In genomic region chr11:45079567-45079942, GRCh38 we compare ENCODE assay signal across 13 cellular contexts.
DNase-seq lines count a peak whose midpoint lies in the region; ATAC-seq and TF ChIP-seq lines count a peak whose summit lies in the region.
"Had no signal": no experiment of that assay in that cellular context is flagged by ENCODE, and none has a peak within 500 bp of the region (broad histone marks: within the 10 kb centered on the region; RNA-seq: fewer than 3 reads in every experiment).

No MANE protein-coding gene starts in this region.

- H3K4me2 ChIP-seq in OCI-LY1 (ENCODE audit: low read length) (peak overlapping the region; percentile 42; the same call in 1 of the 2 replicates), PC-9 (no peak overlapping the region)

- no peak for DNase-seq in activated CD4-positive, alpha-beta T cell treated with anti-CD3 and anti-CD28 coated beads for 36 hours
- no peak for DNase-seq in activated CD4-positive, alpha-beta T cell treated with anti-CD3 and anti-CD28 coated beads, Interleukin-2, amount 10 ng/mL, durations not matched to agents 24 days and 14 days
- no peak for DNase-seq in dorsolateral prefrontal cortex
- no peak for DNase-seq in germinal center (ENCODE audit: low spot score)
- no peak for DNase-seq in CD1c-positive myeloid dendritic cell (ENCODE audit: extremely low spot score)
- DNase-seq in PC-9, result no peak
- DNase-seq: brain microvascular endothelial cell, COR-L47, MG63, NCI-H2029 treated with DMSO at 0.1 percent for 48 hours had no signal

- POLR2A ChIA-PET in activated CD4-positive, alpha-beta T cell treated with anti-CD3 and anti-CD28 coated beads for 36 hours (lab: Charles Lee), result interaction anchor here (0.7 kb wide), 2 partner anchors 21 to 133 kb away, joined by 3 read pairs; no protein-coding TSS in a partner anchor
- POLR2A ChIA-PET in PC-9 (lab: Charles Lee; ENCODE audit: unreplicated experiment), result no interaction called here

- no peaks in the 10 kb centered on the region for H3K79me2 ChIP-seq in OCI-LY1 (ENCODE audit: insufficient read depth, low read length)
- no peaks in the 10 kb centered on the region for H3K79me2 ChIP-seq in PC-9 (ENCODE audit: low read depth)

- H3K27ac ChIP-seq in OCI-LY1 (ENCODE audit: low read depth, low read length, poor library complexity, severe bottlenecking) (no peak overlapping the region), dorsolateral prefrontal cortex (peak overlapping the region in 35 of 59 donors; percentile 1 to 78 (median 48)), skin epidermis (peak overlapping the region in 15 of 21 experiments; percentile 44 to 90 (median 73)), PC-9 (no peak overlapping the region)
- H3K27ac ChIP-seq: 22Rv1, brain microvascular endothelial cell had no signal

- H3K9ac ChIP-seq in OCI-LY1 (ENCODE audit: low read length), result no peak overlapping the region

- no peaks in the 10 kb centered on the region for H3K9me2 ChIP-seq in OCI-LY1 (ENCODE audit: low read depth, low read length)
- H3K9me2 ChIP-seq in PC-9 (ENCODE audit: insufficient read depth), result no peaks in the 10 kb centered on the region

- H3K27ac Mint-ChIP-seq in activated CD4-positive, alpha-beta T cell treated with anti-CD3 and anti-CD28 coated beads for 36 hours, result peak overlapping the region; percentile 86
- no peak overlapping the region for H3K27ac Mint-ChIP-seq in activated CD4-positive, alpha-beta T cell treated with anti-CD3 and anti-CD28 coated beads, Interleukin-2, amount 10 ng/mL, durations not matched to agents 24 days and 14 days

- H3F3A ChIP-seq in OCI-LY1 (ENCODE audit: insufficient read depth, low read length) (no peaks in the 10 kb centered on the region), PC-9 (ENCODE audit: insufficient read depth, low read depth) (no peaks in the 10 kb centered on the region)

- H3K27me3 ChIP-seq in OCI-LY1 (ENCODE audit: insufficient read depth, low read length) (no peaks in the 10 kb centered on the region; the same call in 1 of the 2 replicates), dorsolateral prefrontal cortex (peaks cover 0 to 9% (median 0%) of the 10 kb centered on the region in 45 donors), PC-9 (ENCODE audit: insufficient read depth, low read depth) (peaks cover 21% of the 10 kb centered on the region)
- H3K27me3 ChIP-seq: brain microvascular endothelial cell had no signal

- H3K36me3 ChIP-seq in OCI-LY1 (ENCODE audit: insufficient read depth, low read length), result no peaks in the 10 kb centered on the region; the same call in 1 of the 2 replicates
- no peaks in the 10 kb centered on the region for H3K36me3 ChIP-seq in PC-9 (ENCODE audit: low read depth)
- H3K36me3 ChIP-seq: brain microvascular endothelial cell, MG63 had no signal

- H3K36me3 Mint-ChIP-seq in activated CD4-positive, alpha-beta T cell treated with anti-CD3 and anti-CD28 coated beads for 36 hours (ENCODE audit: low read depth), result peaks cover 11% of the 10 kb centered on the region
- no peaks in the 10 kb centered on the region for H3K36me3 Mint-ChIP-seq in activated CD4-positive, alpha-beta T cell treated with anti-CD3 and anti-CD28 coated beads, Interleukin-2, amount 10 ng/mL, durations not matched to agents 24 days and 14 days (ENCODE audit: low read depth)

- no TSS peak for BruUV-seq in PC-9 (replicated peaks; lab: Mats Ljungman, UMichigan)

- H4K20me1 ChIP-seq in OCI-LY1 (ENCODE audit: insufficient read depth, low read length), result no peaks in the 10 kb centered on the region
- no peaks in the 10 kb centered on the region for H4K20me1 ChIP-seq in PC-9 (ENCODE audit: insufficient read depth)

- TF ChIP-seq CTCF in OCI-LY1 (IDR thresholded peaks at IDR 0.05; ENCODE audit: low read length) (no peak), dorsolateral prefrontal cortex (IDR thresholded peaks at IDR 0.05 in 54 of 56, conservative IDR thresholded peaks at IDR 0.05 in 2 of 56; ENCODE audit: low read depth in 1 of 56, partially characterized antibody in 56 of 56) (no peak), PC-9 (conservative IDR thresholded peaks at IDR 0.05) (no peak)

- H3K9me3 Mint-ChIP-seq in activated CD4-positive, alpha-beta T cell treated with anti-CD3 and anti-CD28 coated beads for 36 hours (ENCODE audit: low read depth), result peaks cover 7% of the 10 kb centered on the region
- H3K9me3 Mint-ChIP-seq in activated CD4-positive, alpha-beta T cell treated with anti-CD3 and anti-CD28 coated beads, Interleukin-2, amount 10 ng/mL, durations not matched to agents 24 days and 14 days, result no peaks in the 10 kb centered on the region

- intact Hi-C loops in activated CD4-positive, alpha-beta T cell treated with anti-CD3 and anti-CD28 coated beads for 36 hours (cut with DNase I, micrococcal nuclease), result no loop called here
- intact Hi-C loops in activated CD4-positive, alpha-beta T cell treated with anti-CD3 and anti-CD28 coated beads, Interleukin-2, amount 10 ng/mL, durations not matched to agents 24 days and 14 days (cut with micrococcal nuclease), result no loop called here
- intact Hi-C loops in dorsolateral prefrontal cortex (cut with DNase I) (loop anchor here in 1 of 2 donors (5.0 kb wide), 1 partner anchor 47 kb away; no protein-coding TSS in a partner anchor), PC-9 (cut with micrococcal nuclease; ENCODE audit: unreplicated experiment) (no loop called here)

- CTCF ChIA-PET in activated CD4-positive, alpha-beta T cell treated with anti-CD3 and anti-CD28 coated beads for 36 hours (lab: Charles Lee), result interaction anchor here (0.6 to 2.8 kb wide), 5 partner anchors 10 to 136 kb away, joined by 3 to 8 read pairs (median 3); no protein-coding TSS in a partner anchor
- CTCF ChIA-PET in PC-9 (lab: Charles Lee), result no interaction called here

- H3K4me1 Mint-ChIP-seq in activated CD4-positive, alpha-beta T cell treated with anti-CD3 and anti-CD28 coated beads for 36 hours, result peaks cover 44% of the 10 kb centered on the region
- H3K4me1 Mint-ChIP-seq in activated CD4-positive, alpha-beta T cell treated with anti-CD3 and anti-CD28 coated beads, Interleukin-2, amount 10 ng/mL, durations not matched to agents 24 days and 14 days, result peaks cover 23% of the 10 kb centered on the region

- ATAC-seq in activated CD4-positive, alpha-beta T cell treated with anti-CD3 and anti-CD28 coated beads for 36 hours, result no peak

- H3K9me3 ChIP-seq in OCI-LY1 (ENCODE audit: low read length) (no peaks in the 10 kb centered on the region), PC-9 (ENCODE audit: insufficient read depth, low read depth) (no peaks in the 10 kb centered on the region)
- H3K9me3 ChIP-seq: MG63 had no signal

- no peak overlapping the region for H3K4me3 Mint-ChIP-seq in activated CD4-positive, alpha-beta T cell treated with anti-CD3 and anti-CD28 coated beads for 36 hours
- H3K4me3 Mint-ChIP-seq in activated CD4-positive, alpha-beta T cell treated with anti-CD3 and anti-CD28 coated beads, Interleukin-2, amount 10 ng/mL, durations not matched to agents 24 days and 14 days, result no peak overlapping the region

- no peak overlapping the region for H3K4me3 ChIP-seq in OCI-LY1 (ENCODE audit: low read depth, low read length, poor library complexity, severe bottlenecking)
- no peak overlapping the region for H3K4me3 ChIP-seq in dorsolateral prefrontal cortex
- no peak overlapping the region for H3K4me3 ChIP-seq in skin epidermis
- no peak overlapping the region for H3K4me3 ChIP-seq in PC-9
- H3K4me3 ChIP-seq: MG63 had no signal

- no peaks in the 10 kb centered on the region for H3K27me3 Mint-ChIP-seq in activated CD4-positive, alpha-beta T cell treated with anti-CD3 and anti-CD28 coated beads for 36 hours
- H3K27me3 Mint-ChIP-seq in activated CD4-positive, alpha-beta T cell treated with anti-CD3 and anti-CD28 coated beads, Interleukin-2, amount 10 ng/mL, durations not matched to agents 24 days and 14 days, result no peaks in the 10 kb centered on the region

- H3K4me1 ChIP-seq in OCI-LY1 (ENCODE audit: insufficient read depth, low read length, severe bottlenecking), result peaks cover 14% of the 10 kb centered on the region
- H3K4me1 ChIP-seq in PC-9 (replicated peaks; ENCODE audit: insufficient read depth), result no peaks in the 10 kb centered on the region

- no peak overlapping the region for H2AFZ ChIP-seq in OCI-LY1 (ENCODE audit: low read length)
- no peak overlapping the region for H2AFZ ChIP-seq in PC-9

Comparison
In these comparisons a context has a peak if more than half of its experiments do, and no peak if none do; other contexts are left out.
1. H3K27ac ChIP-seq: peak in dorsolateral prefrontal cortex (35 of 59) and skin epidermis (15 of 21); none in OCI-LY1 (single experiment) and PC-9 (single experiment).